In the genomic region with DNA sequence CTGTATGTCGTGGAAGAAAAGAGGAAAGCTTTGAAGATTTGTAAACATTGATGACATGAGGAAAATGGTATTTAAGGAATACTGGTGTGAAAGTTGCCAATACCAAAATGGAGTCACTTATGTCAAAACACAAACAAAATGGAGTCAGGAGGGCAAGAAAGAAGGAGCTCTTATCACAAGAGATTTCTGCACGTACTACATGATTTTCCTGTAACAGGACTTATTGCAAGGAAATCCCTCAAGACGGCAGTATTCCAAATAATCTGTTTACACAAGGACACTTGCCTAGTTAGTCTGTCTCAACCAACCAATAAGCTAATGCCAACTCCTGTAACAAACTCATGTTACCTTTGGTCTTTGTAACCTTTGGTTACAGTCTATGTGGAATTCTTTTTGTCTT, we compare ENCODE assay signal across 26 cellular contexts.
"Had no signal": no experiment of that assay in that cellular context is flagged by ENCODE, and none has a peak within 500 bp of the region (broad histone marks: within the 10 kb centered on the region; RNA-seq: fewer than 3 reads in every experiment).

No MANE protein-coding gene starts in this region.

- H3K4me1 ChIP-seq: parathyroid adenoma, testis, thyroid gland, upper lobe of left lung had no signal

- H3K4me1 Mint-ChIP-seq: natural killer cell had no signal

- H3K36me3 Mint-ChIP-seq: natural killer cell; stimulated activated naive B cell treated with anti-CD40 and anti-IgM and Interleukin-4, amounts not matched to agents 10 μg/mL and 1 μg/mL and 100 μg/mL, for 72 hours had no signal

- H2AFZ ChIP-seq: neural progenitor cell, parathyroid adenoma had no signal

- H3K27ac ChIP-seq: left ventricle myocardium inferior, neural progenitor cell, neutrophil, parathyroid adenoma, right atrium auricular region, right lobe of liver, stomach, testis, thyroid gland, transverse colon, upper lobe of left lung, vagina had no signal

- H3K9me3 Mint-ChIP-seq: natural killer cell; nephron progenitor cell; neural progenitor cell; stimulated activated naive B cell treated with anti-CD40 and anti-IgM and Interleukin-4, amounts not matched to agents 10 μg/mL and 1 μg/mL and 100 μg/mL, for 72 hours had no signal

- H3K36me3 ChIP-seq: neural progenitor cell, neutrophil, right atrium auricular region, right lobe of liver, stomach, thyroid gland, transverse colon, upper lobe of left lung, vagina had no signal

- H3K27ac Mint-ChIP-seq: mesothelial cell of epicardium; natural killer cell; nephron progenitor cell; neural progenitor cell; stimulated activated naive B cell treated with anti-CD40 and anti-IgM and Interleukin-4, amounts not matched to agents 10 μg/mL and 1 μg/mL and 100 μg/mL, for 72 hours had no signal

- H3K9me3 ChIP-seq: left ventricle myocardium inferior, neutrophil, right atrium auricular region, right lobe of liver, stomach, testis, thyroid gland, transverse colon, upper lobe of left lung, vagina had no signal

- DNase-seq: hippocampal formation; kidney; left ventricle myocardium inferior; mesendoderm; naive B cell; natural killer cell; nephron progenitor cell; occipital lobe; right lobe of liver; stimulated activated CD4-positive, alpha-beta T cell treated with anti-CD3 and anti-CD28 coated beads, Interleukin-1b, Interleukin-23, amount 100 ng/mL, for 48 hours; stimulated activated CD4-positive, alpha-beta T cell treated with anti-CD3 and anti-CD28 coated beads, Interleukin-2, amount 100 ng/mL, for 48 hours; stimulated activated naive B cell treated with anti-CD40 and anti-IgM and Interleukin-4, amounts not matched to agents 10 μg/mL and 1 μg/mL and 100 μg/mL, for 72 hours; stimulated activated naive CD8-positive, alpha-beta T cell treated with anti-CD3 and anti-CD28 coated beads, Interleukin-15, Interleukin-2, amounts not matched to agents 100 U/mL and 50 U/mL, for 24 hours; stomach; testis; thyroid gland; transverse colon; upper lobe of left lung had no signal

- H3K79me2 ChIP-seq: parathyroid adenoma had no signal

- FAIRE-seq: kidney had no signal

- H3K9ac ChIP-seq: neural progenitor cell, parathyroid adenoma had no signal

- H3K4me3 Mint-ChIP-seq: mesothelial cell of epicardium; natural killer cell; nephron progenitor cell; neural progenitor cell; stimulated activated naive B cell treated with anti-CD40 and anti-IgM and Interleukin-4, amounts not matched to agents 10 μg/mL and 1 μg/mL and 100 μg/mL, for 72 hours had no signal

- ATAC-seq: natural killer cell; stimulated activated naive B cell treated with anti-CD40 and anti-IgM and Interleukin-4, amounts not matched to agents 10 μg/mL and 1 μg/mL and 100 μg/mL, for 72 hours; stimulated activated naive CD8-positive, alpha-beta T cell treated with anti-CD3 and anti-CD28 coated beads, Interleukin-15, Interleukin-2, amounts not matched to agents 100 U/mL and 50 U/mL, for 24 hours had no signal

- H3K27me3 ChIP-seq: neural progenitor cell, right atrium auricular region, right lobe of liver, stomach, testis, thyroid gland, transverse colon, upper lobe of left lung, vagina had no signal

- H3K4me3 ChIP-seq: left ventricle myocardium inferior, lung, neural progenitor cell, right atrium auricular region, right lobe of liver, smooth muscle cell, stomach, testis, thyroid gland, transverse colon, upper lobe of left lung, vagina had no signal

- H3K27me3 Mint-ChIP-seq: naive B cell had no signal

- H3K4me2 ChIP-seq: neural progenitor cell, smooth muscle cell had no signal
